In the genomic region with DNA sequence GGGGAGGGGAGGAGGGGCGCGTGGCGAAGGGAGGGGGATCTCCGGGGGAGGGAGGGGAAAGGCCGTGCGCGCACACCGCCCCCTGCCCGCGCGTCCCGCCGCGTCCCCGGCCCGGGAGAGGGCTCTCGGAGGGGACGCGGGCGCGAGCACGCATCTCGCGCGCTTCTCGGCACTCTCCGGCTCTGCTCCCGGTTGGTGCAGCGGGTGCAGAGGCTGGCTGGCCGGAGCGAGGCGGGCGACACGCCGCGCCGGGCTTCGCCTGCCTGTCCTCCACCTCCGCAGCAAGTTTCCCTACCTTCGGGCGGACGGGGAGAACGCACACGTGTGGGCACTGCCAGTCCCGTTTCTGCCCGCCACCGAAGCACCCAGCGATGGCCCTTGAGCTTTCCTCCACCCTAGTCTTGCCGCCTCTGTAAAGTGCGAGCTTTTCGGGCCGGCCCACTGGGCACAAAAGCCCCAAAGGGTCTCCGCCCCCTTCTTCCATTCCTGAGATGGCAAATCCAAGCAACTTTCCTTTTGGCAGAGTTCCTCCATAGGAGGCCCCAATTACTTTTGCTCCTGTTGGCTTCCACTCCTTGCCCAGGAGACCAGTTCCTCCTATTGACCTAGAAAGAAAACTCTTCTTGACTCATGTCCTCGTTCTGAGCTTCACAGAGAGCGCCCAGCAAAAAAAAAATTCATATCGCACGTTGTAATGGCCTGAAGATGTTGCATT, we compare ENCODE assay signal across 8 cellular contexts. TPM values are rescaled to one million over a fixed set of nuclear protein-coding genes. Genes with fewer than 3 reads are reported as not detected.
DNase-seq lines count a peak whose midpoint lies in the region; ATAC-seq lines count a peak whose summit lies in the region.

No MANE protein-coding gene starts in this region.

- H3K14ac ChIP-seq in mesenchymal stem cell (ENCODE audit: low read length in 2 of 2): peak overlapping the region in 1 of 2 experiments; percentile 100

- peak overlapping the region in 1 of 2 experiments; percentile 57 for H3K23ac ChIP-seq in mesenchymal stem cell (ENCODE audit: low read length in 2 of 2)

- peak overlapping the region; percentile 82 for H4K91ac ChIP-seq in mesenchymal stem cell (ENCODE audit: low read length)

- H3K9me3 Mint-ChIP-seq in effector memory CD8-positive, alpha-beta T cell: no peaks in the 10 kb centered on the region

- H3K36me3 ChIP-seq in mesenchymal stem cell (ENCODE audit: control insufficient read depth in 1 of 2, insufficient read depth in 2 of 2, low read depth in 1 of 2, low read length in 2 of 2): peaks cover 22 to 44% of the 10 kb centered on the region in 2 experiments

- H2AK5ac ChIP-seq in mesenchymal stem cell (ENCODE audit: low read length, severe bottlenecking): no peak overlapping the region

- peaks cover 45% of the 10 kb centered on the region for H3K36me3 Mint-ChIP-seq in effector memory CD8-positive, alpha-beta T cell (ENCODE audit: insufficient read depth)

- peak overlapping the region; percentile 89 to 95 for H3K4me3 ChIP-seq in mesenchymal stem cell (ENCODE audit: insufficient read depth in 1 of 2, low read depth in 1 of 2, low read length in 2 of 2)

- peak overlapping the region; percentile 26 for H2BK15ac ChIP-seq in mesenchymal stem cell (ENCODE audit: low read depth, poor library complexity, severe bottlenecking)

- peak overlapping the region; percentile 91 to 96 for H3K27ac Mint-ChIP-seq in effector memory CD8-positive, alpha-beta T cell

- H3K4me3 Mint-ChIP-seq in effector memory CD8-positive, alpha-beta T cell: peak overlapping the region; percentile 88 to 93

- H3K27me3 ChIP-seq in mesenchymal stem cell (ENCODE audit: control insufficient read depth in 1 of 2, insufficient read depth in 1 of 2, low read length in 2 of 2): no peaks in the 10 kb centered on the region

- no peak overlapping the region for H2BK12ac ChIP-seq in mesenchymal stem cell (ENCODE audit: low read length in 2 of 2)

- peaks cover 30% of the 10 kb centered on the region for H3K79me1 ChIP-seq in mesenchymal stem cell (replicated peaks; ENCODE audit: low read length, poor library complexity, severe bottlenecking)

- H2BK5ac ChIP-seq in mesenchymal stem cell (ENCODE audit: low read depth, low read length, poor library complexity, severe bottlenecking): peak overlapping the region; percentile 52

- H4K8ac ChIP-seq in mesenchymal stem cell (ENCODE audit: low read length): peak overlapping the region; percentile 98

- peaks cover 5% of the 10 kb centered on the region for H3K4me1 ChIP-seq in mesenchymal stem cell (ENCODE audit: control insufficient read depth, insufficient read depth, low read depth, low read length)

- H3K4me2 ChIP-seq in mesenchymal stem cell (ENCODE audit: low read length, poor library complexity, severe bottlenecking): peak overlapping the region; percentile 86

- peak overlapping the region; percentile 90 for H2AFZ ChIP-seq in mesenchymal stem cell (ENCODE audit: low read depth, low read length)

- H3K27ac ChIP-seq in mesenchymal stem cell (ENCODE audit: low read length, poor library complexity, severe bottlenecking): peak overlapping the region; percentile 79

- peaks cover 33 to 45% of the 10 kb centered on the region in 2 donors for H3K4me1 Mint-ChIP-seq in effector memory CD8-positive, alpha-beta T cell (ENCODE audit: low read depth in 2 of 2)

- DNase-seq in AG08396 (ENCODE audit: low spot score): peak; percentile 86
- peak; percentile 69 for DNase-seq in NCI-H460 (ENCODE audit: extremely low read depth, low read depth)
- peak; percentile 78 to 82 for DNase-seq in activated CD4-positive, alpha-beta T cell treated with anti-CD3 and anti-CD28 coated beads, Interleukin-2, amount 50 U/mL, for 48 hours
- DNase-seq in effector memory CD8-positive, alpha-beta T cell: peak in 2 of 3 experiments; percentile 59 to 62
- peak; percentile 83 for DNase-seq in mesenchymal stem cell
- peak; percentile 51 for DNase-seq in stimulated activated CD8-positive, alpha-beta memory T cell treated with anti-CD3 and anti-CD28 coated beads, Interleukin-15, amount 100 ng/mL, for 1 hour (ENCODE audit: low read depth)

- H3K27me3 Mint-ChIP-seq in effector memory CD8-positive, alpha-beta T cell: no peaks in the 10 kb centered on the region

- peak overlapping the region; percentile 94 for H2BK120ac ChIP-seq in mesenchymal stem cell (ENCODE audit: low read depth, low read length)

- peak overlapping the region; percentile 58 to 99 for H3K18ac ChIP-seq in mesenchymal stem cell (ENCODE audit: low read depth in 1 of 2, low read length in 2 of 2)

- 5% methylated on average over 34 of the region's 57 CpGs for WGBS in mesenchymal stem cell

- H3K4ac ChIP-seq in mesenchymal stem cell (ENCODE audit: low read depth in 1 of 2, low read length in 2 of 2): peak overlapping the region; percentile 98 to 100

- no peaks in the 10 kb centered on the region for H3K9me3 ChIP-seq in mesenchymal stem cell (ENCODE audit: control insufficient read depth, low read length)

- peak overlapping the region; percentile 98 for H3K9ac ChIP-seq in mesenchymal stem cell (ENCODE audit: low read length)

- peak; percentile 52 for ATAC-seq in GM18907 (IDR thresholded peaks at IDR 0.05; ENCODE audit: unreplicated experiment)
- peak; percentile 47 for ATAC-seq in HG03135 (IDR thresholded peaks at IDR 0.05; ENCODE audit: unreplicated experiment)
- peak; percentile 46 for ATAC-seq in effector memory CD8-positive, alpha-beta T cell (replicated peaks)

RNA-seq across cellular contexts. Expression of gene CSAD, which starts 0.4 kb away (rescaled TPM):
- 5.6 and 12.6 TPM in 2 replicates for total RNA-seq in NCI-H460 (2014; rRNA removed; shearing (Covaris generic))
- polyA plus RNA-seq in NCI-H460 (2014; cell fraction: nucleus; rRNA removed): 37.7 and 94.6 TPM in 2 replicates
- polyA plus RNA-seq in mesenchymal stem cell (2013, experiment 1 of 2): 9.3 TPM
- 8.4 TPM for polyA plus RNA-seq in mesenchymal stem cell (2013, experiment 2 of 2)

RNA-seq across cellular contexts. Expression of gene ZNF740, which starts 0.6 kb away (rescaled TPM):
- total RNA-seq in NCI-H460 (2014; rRNA removed; shearing (Covaris generic)): 12.3 and 14.9 TPM in 2 replicates
- polyA plus RNA-seq in NCI-H460 (2014; cell fraction: nucleus; rRNA removed): 14.2 and 15.1 TPM in 2 replicates
- polyA plus RNA-seq in mesenchymal stem cell (2013, experiment 1 of 2): 8.0 TPM
- 7.8 TPM for polyA plus RNA-seq in mesenchymal stem cell (2013, experiment 2 of 2)

RNA-seq across cellular contexts. Expression of gene ITGB7, which starts 26.0 kb away (rescaled TPM):
- not detected in 2 replicates for total RNA-seq in NCI-H460 (2014; rRNA removed; shearing (Covaris generic))
- polyA plus RNA-seq in NCI-H460 (2014; cell fraction: nucleus; rRNA removed): 0.54 TPM in 1 of 2 replicates, not detected in the other
- polyA plus RNA-seq in mesenchymal stem cell (2013, experiment 1 of 2): 0.19 TPM
- polyA plus RNA-seq in mesenchymal stem cell (2013, experiment 2 of 2): 0.10 TPM

RNA-seq across cellular contexts. Expression of gene RARG, which starts 50.9 kb away (rescaled TPM):
- total RNA-seq in NCI-H460 (2014; rRNA removed; shearing (Covaris generic)): 8.5 and 12.0 TPM in 2 replicates
- polyA plus RNA-seq in NCI-H460 (2014; cell fraction: nucleus; rRNA removed): 12.2 and 17.9 TPM in 2 replicates
- polyA plus RNA-seq in mesenchymal stem cell (2013, experiment 1 of 2): 20.0 TPM
- polyA plus RNA-seq in mesenchymal stem cell (2013, experiment 2 of 2): 20.3 TPM

Comparison
In these comparisons a context has a peak if more than half of its experiments do, and no peak if none do; other contexts are left out.
1. Peak in every context shown above with its lines: DNase-seq, ATAC-seq, H3K4me3 ChIP-seq and H3K27ac ChIP-seq.